ENCODE assay signal across 1 cellular context in genomic region chr20:64076061-64076997, GRCh38.
TF ChIP-seq lines count a peak whose summit lies in the region.

No MANE protein-coding gene starts in this region.

TF ChIP-seq in GM23338, 12 proteins besides CTCF, POLR2A, EP300 and RAD21:
- TF ChIP-seq STAT1 (IDR thresholded peaks at IDR 0.05; ENCODE audit: unreplicated experiment) (no peak), ETS1 (IDR thresholded peaks at IDR 0.05) (no peak), ZNF114 (CRISPR knock-in tag; IDR thresholded peaks at IDR 0.05) (no peak), ZNF331 (CRISPR knock-in tag; IDR thresholded peaks at IDR 0.05; ENCODE audit: low read depth) (no peak), POLR2AphosphoS5 (IDR thresholded peaks at IDR 0.05; ENCODE audit: low read depth) (no peak), REST (IDR thresholded peaks at IDR 0.05; ENCODE audit: unreplicated experiment) (no peak), CREB1 (CRISPR knock-in tag; IDR thresholded peaks at IDR 0.05; ENCODE audit: low read depth) (no peak), EZH2 (IDR thresholded peaks at IDR 0.05; ENCODE audit: low read depth, unreplicated experiment) (no peak), NANOG (IDR thresholded peaks at IDR 0.05; ENCODE audit: borderline replicate concordance) (no peak), JUNB (IDR thresholded peaks at IDR 0.05; ENCODE audit: unreplicated experiment) (no peak)
- TF ChIP-seq, protein P1, sequence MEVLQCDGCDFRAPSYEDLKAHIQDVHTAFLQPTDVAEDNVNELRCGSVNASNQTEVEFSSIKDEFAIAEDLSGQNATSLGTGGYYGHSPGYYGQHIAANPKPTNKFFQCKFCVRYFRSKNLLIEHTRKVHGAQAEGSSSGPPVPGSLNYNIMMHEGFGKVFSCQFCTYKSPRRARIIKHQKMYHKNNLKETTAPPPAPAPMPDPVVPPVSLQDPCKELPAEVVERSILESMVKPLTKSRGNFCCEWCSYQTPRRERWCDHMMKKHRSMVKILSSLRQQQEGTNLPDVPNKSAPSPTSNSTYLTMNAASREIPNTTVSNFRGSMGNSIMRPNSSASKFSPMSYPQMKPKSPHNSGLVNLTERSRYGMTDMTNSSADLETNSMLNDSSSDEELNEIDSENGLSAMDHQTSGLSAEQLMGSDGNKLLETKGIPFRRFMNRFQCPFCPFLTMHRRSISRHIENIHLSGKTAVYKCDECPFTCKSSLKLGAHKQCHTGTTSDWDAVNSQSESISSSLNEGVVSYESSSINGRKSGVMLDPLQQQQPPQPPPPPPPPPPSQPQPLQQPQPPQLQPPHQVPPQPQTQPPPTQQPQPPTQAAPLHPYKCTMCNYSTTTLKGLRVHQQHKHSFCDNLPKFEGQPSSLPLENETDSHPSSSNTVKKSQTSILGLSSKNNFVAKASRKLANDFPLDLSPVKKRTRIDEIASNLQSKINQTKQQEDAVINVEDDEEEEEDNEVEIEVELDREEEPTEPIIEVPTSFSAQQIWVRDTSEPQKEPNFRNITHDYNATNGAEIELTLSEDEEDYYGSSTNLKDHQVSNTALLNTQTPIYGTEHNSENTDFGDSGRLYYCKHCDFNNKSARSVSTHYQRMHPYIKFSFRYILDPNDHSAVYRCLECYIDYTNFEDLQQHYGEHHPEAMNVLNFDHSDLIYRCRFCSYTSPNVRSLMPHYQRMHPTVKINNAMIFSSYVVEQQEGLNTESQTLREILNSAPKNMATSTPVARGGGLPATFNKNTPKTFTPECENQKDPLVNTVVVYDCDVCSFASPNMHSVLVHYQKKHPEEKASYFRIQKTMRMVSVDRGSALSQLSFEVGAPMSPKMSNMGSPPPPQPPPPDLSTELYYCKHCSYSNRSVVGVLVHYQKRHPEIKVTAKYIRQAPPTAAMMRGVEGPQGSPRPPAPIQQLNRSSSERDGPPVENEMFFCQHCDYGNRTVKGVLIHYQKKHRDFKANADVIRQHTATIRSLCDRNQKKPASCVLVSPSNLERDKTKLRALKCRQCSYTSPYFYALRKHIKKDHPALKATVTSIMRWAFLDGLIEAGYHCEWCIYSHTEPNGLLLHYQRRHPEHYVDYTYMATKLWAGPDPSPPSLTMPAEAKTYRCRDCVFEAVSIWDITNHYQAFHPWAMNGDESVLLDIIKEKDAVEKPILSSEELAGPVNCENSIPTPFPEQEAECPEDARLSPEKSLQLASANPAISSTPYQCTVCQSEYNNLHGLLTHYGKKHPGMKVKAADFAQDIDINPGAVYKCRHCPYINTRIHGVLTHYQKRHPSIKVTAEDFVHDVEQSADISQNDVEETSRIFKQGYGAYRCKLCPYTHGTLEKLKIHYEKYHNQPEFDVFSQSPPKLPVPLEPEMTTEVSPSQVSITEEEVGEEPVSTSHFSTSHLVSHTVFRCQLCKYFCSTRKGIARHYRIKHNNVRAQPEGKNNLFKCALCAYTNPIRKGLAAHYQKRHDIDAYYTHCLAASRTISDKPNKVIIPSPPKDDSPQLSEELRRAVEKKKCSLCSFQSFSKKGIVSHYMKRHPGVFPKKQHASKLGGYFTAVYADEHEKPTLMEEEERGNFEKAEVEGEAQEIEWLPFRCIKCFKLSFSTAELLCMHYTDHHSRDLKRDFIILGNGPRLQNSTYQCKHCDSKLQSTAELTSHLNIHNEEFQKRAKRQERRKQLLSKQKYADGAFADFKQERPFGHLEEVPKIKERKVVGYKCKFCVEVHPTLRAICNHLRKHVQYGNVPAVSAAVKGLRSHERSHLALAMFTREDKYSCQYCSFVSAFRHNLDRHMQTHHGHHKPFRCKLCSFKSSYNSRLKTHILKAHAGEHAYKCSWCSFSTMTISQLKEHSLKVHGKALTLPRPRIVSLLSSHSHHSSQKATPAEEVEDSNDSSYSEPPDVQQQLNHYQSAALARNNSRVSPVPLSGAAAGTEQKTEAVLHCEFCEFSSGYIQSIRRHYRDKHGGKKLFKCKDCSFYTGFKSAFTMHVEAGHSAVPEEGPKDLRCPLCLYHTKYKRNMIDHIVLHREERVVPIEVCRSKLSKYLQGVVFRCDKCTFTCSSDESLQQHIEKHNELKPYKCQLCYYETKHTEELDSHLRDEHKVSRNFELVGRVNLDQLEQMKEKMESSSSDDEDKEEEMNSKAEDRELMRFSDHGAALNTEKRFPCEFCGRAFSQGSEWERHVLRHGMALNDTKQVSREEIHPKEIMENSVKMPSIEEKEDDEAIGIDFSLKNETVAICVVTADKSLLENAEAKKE (CRISPR knock-in tag; IDR thresholded peaks at IDR 0.05), result no peak
